ENCODE assay signal across 27 cellular contexts in the genomic region with DNA sequence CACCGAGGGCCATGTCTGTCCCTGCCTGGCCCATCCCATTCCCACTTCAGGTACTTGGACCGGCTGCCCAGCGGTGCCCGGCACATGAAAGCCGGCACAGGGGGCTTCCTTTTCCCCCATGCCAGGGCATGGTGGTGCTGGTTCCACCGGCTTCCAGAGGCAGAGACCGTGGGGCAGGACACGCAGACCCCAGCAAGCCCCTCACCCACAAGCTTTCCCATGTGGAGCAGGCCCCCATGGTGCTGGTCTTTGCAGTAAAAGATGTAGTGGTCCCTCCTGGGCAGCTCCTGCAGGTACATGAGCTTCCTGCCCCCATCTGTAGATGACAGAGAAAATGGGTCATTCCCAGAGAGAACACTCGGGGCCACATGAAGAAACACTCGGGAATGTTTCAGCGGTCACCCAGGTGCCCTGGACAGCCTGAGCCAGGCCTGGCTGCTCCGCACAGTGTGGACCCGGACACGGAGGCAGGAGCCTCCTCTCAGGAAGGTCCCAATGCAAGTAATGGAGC. TPM values are rescaled to one million over a fixed set of nuclear protein-coding genes. Genes with fewer than 3 reads are reported as not detected.
A peak's percentile ranks its signal among the peaks of the same experiment; 100 is the strongest.
DNase-seq lines count a peak whose midpoint lies in the region; ATAC-seq, FAIRE-seq and TF ChIP-seq lines count a peak whose summit lies in the region.
"Had no signal": no experiment of that assay in that cellular context is flagged by ENCODE, and none has a peak within 500 bp of the region (broad histone marks: within the 10 kb centered on the region; RNA-seq: fewer than 3 reads in every experiment).

No MANE protein-coding gene starts in this region.

- no peak for TF ChIP-seq CTCF in HepG2 (CRISPR knock-in tag; IDR thresholded peaks at IDR 0.05)
- TF ChIP-seq CTCF in right lobe of liver (IDR thresholded peaks at IDR 0.05): no peak
- no peak for TF ChIP-seq CTCF in testis (IDR thresholded peaks at IDR 0.05)
- no peak for TF ChIP-seq CTCF in breast epithelium (IDR thresholded peaks at IDR 0.05)
- TF ChIP-seq CTCF in ovary (IDR thresholded peaks at IDR 0.05): no peak

- no TSS peak for BruUV-seq in HepG2 (replicated peaks; lab: Mats Ljungman, UMichigan)

- H3K27me3 ChIP-seq in HepG2 (ENCODE audit: control insufficient read depth in 1 of 2, insufficient read depth in 2 of 2, low read length in 2 of 2) (peaks cover 4 to 41% of the 10 kb centered on the region in 2 experiments; a peak in 3 of 5 replicates), right lobe of liver (no peaks in the 10 kb centered on the region), testis (no peaks in the 10 kb centered on the region), breast epithelium (no peaks in the 10 kb centered on the region), ovary (no peaks in the 10 kb centered on the region)
- H3K27me3 ChIP-seq: BLaER1 treated with 17β-estradiol and CSF1 and Interleukin-3, amounts not matched to agents 10 nM and 100 nM; MG63 had no signal

- H4K20me1 ChIP-seq in HepG2 (ENCODE audit: insufficient read depth, low read length): no peaks in the 10 kb centered on the region
- H4K20me1 ChIP-seq: BLaER1 treated with 17β-estradiol and CSF1 and Interleukin-3, amounts not matched to agents 10 nM and 100 nM had no signal

- H3K4me3 ChIP-seq in HepG2 (replicated peaks in 1 of 3; ENCODE audit: insufficient read depth in 1 of 3, low read depth in 2 of 3, low read length in 3 of 3) (no peak overlapping the region), right lobe of liver (no peak overlapping the region), testis (no peak overlapping the region), breast epithelium (no peak overlapping the region), ovary (no peak overlapping the region)
- H3K4me3 ChIP-seq: BLaER1 treated with 17β-estradiol and CSF1 and Interleukin-3, amounts not matched to agents 10 nM and 100 nM; GM23248; HAP-1; MG63 had no signal

- no peak for FAIRE-seq in HepG2 (lab: Jason Lieb, UNC)
- FAIRE-seq: A204.1, D721Med, GM18507 had no signal

- H3K79me2 ChIP-seq in HepG2 (ENCODE audit: insufficient read depth, low read length): no peaks in the 10 kb centered on the region

- H3K9me3 ChIP-seq in HepG2 (ENCODE audit: low read length) (no peaks in the 10 kb centered on the region), right lobe of liver (no peaks in the 10 kb centered on the region), testis (no peaks in the 10 kb centered on the region), breast epithelium (no peaks in the 10 kb centered on the region), ovary (no peaks in the 10 kb centered on the region)
- H3K9me3 ChIP-seq: HAP-1 had no signal

- POLR2A ChIA-PET in HepG2 (lab: Yijun Ruan, JAX): no interaction called here

- TF ChIP-seq POLR2A in HepG2 (IDR thresholded peaks at IDR 0.05; ENCODE audit: insufficient read depth in 1 of 2, low read depth in 2 of 2, low read length in 2 of 2) (no peak), right lobe of liver (IDR thresholded peaks at IDR 0.05) (no peak), testis (IDR thresholded peaks at IDR 0.05) (no peak), breast epithelium (IDR thresholded peaks at IDR 0.05) (no peak), ovary (IDR thresholded peaks at IDR 0.05) (no peak)

- 38% methylated on average over 8 of the region's 14 CpGs for WGBS in HepG2 (ENCODE audit: low lambda C conversion rate)
- WGBS in right lobe of liver (ENCODE audit: insufficient coverage, low coverage, low lambda C conversion rate, missing lambda C conversion rate): no CpG with 5 or more reads among the region's 14 CpGs
- 87 to 95% methylated on average over 5 to 14 of the region's 14 CpGs for WGBS in testis, 2 donors
- WGBS in ovary, 3 donors: 84 to 91% (median 90%) methylated on average over 14 of the region's 14 CpGs

- H3K4me1 ChIP-seq in HepG2 (ENCODE audit: insufficient read depth, low read length) (no peaks in the 10 kb centered on the region; the same call in 1 of the 2 replicates), right lobe of liver (no peaks in the 10 kb centered on the region), testis (no peaks in the 10 kb centered on the region), breast epithelium (no peaks in the 10 kb centered on the region), ovary (ENCODE audit: insufficient read depth) (no peaks in the 10 kb centered on the region)
- H3K4me1 ChIP-seq: BLaER1 treated with 17β-estradiol and CSF1 and Interleukin-3, amounts not matched to agents 10 nM and 100 nM; HAP-1 had no signal

- H2AFZ ChIP-seq in HepG2 (ENCODE audit: low read length): no peak overlapping the region
- H2AFZ ChIP-seq: GM23248 had no signal

- H3K9ac ChIP-seq in HepG2 (ENCODE audit: insufficient read depth, low read depth, low read length): no peak overlapping the region
- H3K9ac ChIP-seq: BLaER1 treated with 17β-estradiol and CSF1 and Interleukin-3, amounts not matched to agents 10 nM and 100 nM; GM23248 had no signal

- in situ Hi-C loops in HepG2 (cut with HindIII; ENCODE audit: extremely low pct_ligation_motif_present, low pct_unique_long_range_greater_than_20kb): no loop called here

- ATAC-seq in HepG2 (0 out of 3 replicates have a peak, but pooled peaks have one; percentile 11), right lobe of liver (no peak)

- no peak for TF ChIP-seq RAD21 in HepG2 (CRISPR knock-in tag; IDR thresholded peaks at IDR 0.05)

- TF ChIP-seq EP300 in HepG2 (IDR thresholded peaks at IDR 0.05; ENCODE audit: low read depth in 2 of 2, low read length in 2 of 2) (no peak), HepG2 (CRISPR knock-in tag; IDR thresholded peaks at IDR 0.05; ENCODE audit: borderline replicate concordance) (no peak), ovary (IDR thresholded peaks at IDR 0.05) (no peak)

- no peak overlapping the region for H3K4me2 ChIP-seq in HepG2 (ENCODE audit: low read depth, low read length)
- H3K4me2 ChIP-seq: BLaER1 treated with 17β-estradiol and CSF1 and Interleukin-3, amounts not matched to agents 10 nM and 100 nM had no signal

- no peak overlapping the region for H3K27ac ChIP-seq in HepG2 (ENCODE audit: extremely low read length, insufficient read depth, low read length)
- no peak overlapping the region for H3K27ac ChIP-seq in right lobe of liver
- H3K27ac ChIP-seq in testis: no peak overlapping the region
- no peak overlapping the region for H3K27ac ChIP-seq in breast epithelium
- no peak overlapping the region for H3K27ac ChIP-seq in ovary
- H3K27ac ChIP-seq: BLaER1 treated with 17β-estradiol and CSF1 and Interleukin-3, amounts not matched to agents 10 nM and 100 nM; GM23248 had no signal

- DNase-seq in HepG2 (ENCODE audit: low spot score) (no peak), right lobe of liver (no peak), mesenteric fat pad (ENCODE audit: low spot score) (peak; percentile 68), testis (peak; percentile 6), breast epithelium (ENCODE audit: low spot score in 2 of 2) (no peak), mucosa of gallbladder (ENCODE audit: low spot score) (no peak), ovary (no peak)
- DNase-seq: AML-193; CD4-positive, alpha-beta T cell; GM23248; HFFc6; IMR-90; KG1; MG63; NCI-H2029 treated with DMSO at 0.1 percent for 48 hours; NCI-H226; NCI-H510A; NCI-H69; RPMI8226; SHP77 had no signal

- H3K36me3 ChIP-seq in HepG2 (replicated peaks in 1 of 2; ENCODE audit: control insufficient read depth in 1 of 2, insufficient read depth in 2 of 2, low read length in 2 of 2) (no peaks in the 10 kb centered on the region), right lobe of liver (no peaks in the 10 kb centered on the region), testis (ENCODE audit: low read depth, missing control alignments) (no peaks in the 10 kb centered on the region), breast epithelium (no peaks in the 10 kb centered on the region), ovary (no peaks in the 10 kb centered on the region)
- H3K36me3 ChIP-seq: BLaER1 treated with 17β-estradiol and CSF1 and Interleukin-3, amounts not matched to agents 10 nM and 100 nM; HAP-1; MG63 had no signal

- intact Hi-C loops in HepG2 (cut with micrococcal nuclease; ENCODE audit: unreplicated experiment) (no loop called here), right lobe of liver (cut with DNase I) (no loop called here), testis (cut with DNase I; ENCODE audit: low total_unique reads) (no loop called here), breast epithelium (cut with DNase I; ENCODE audit: low total_unique reads) (loop anchor here (5.0 kb wide), 1 partner anchor 880 kb away; no protein-coding TSS in a partner anchor), ovary (cut with DNase I) (no loop called here)

- CTCF ChIA-PET in HepG2 (lab: Yijun Ruan, JAX; ENCODE audit: low intra/inter-chr PET ratio, low total read pairs): no interaction called here

RNA-seq across cellular contexts. Expression of a gene that starts 2.0 kb away (rescaled TPM):
- total RNA-seq in HepG2 (2016; rRNA removed; fragmentation: Illumina TruSeq; extraction: Trizol) (not detected in 2 replicates), right lobe of liver (not detected), mesenteric fat pad (not detected), testis (10 to 100 TPM; 34.0 to 53.0 TPM), breast epithelium (under 1 TPM in 2 of 3 donors, not detected in 1; 0.88 to 0.98 TPM), mucosa of gallbladder (not detected), ovary (1 to 10 TPM in 2 of 7 donors, under 1 TPM in 2, not detected in 3; 0.33 to 5.3 (median 2.7) TPM)
- total RNA-seq in HepG2 (2016; cell fraction: cytosol; rRNA removed; fragmentation: Illumina TruSeq; extraction: Trizol; ENCODE audit: low read depth): not detected in 2 replicates
- total RNA-seq in HepG2 (2016; cell fraction: insoluble cytoplasmic fraction; rRNA removed; fragmentation: Illumina TruSeq; extraction: Trizol): not detected in 2 replicates
- not detected in 2 replicates for total RNA-seq in HepG2 (2016; cell fraction: membrane; rRNA removed; fragmentation: Illumina TruSeq; extraction: Trizol)
- total RNA-seq in HepG2 (2016; cell fraction: nucleus; rRNA removed; fragmentation: Illumina TruSeq; extraction: Trizol): not detected in 2 replicates
- polyA plus RNA-seq in HepG2 (2011; rRNA removed) (not detected in 2 replicates), testis (ENCODE audit: insufficient read depth, low read depth, low replicate concordance) (35.1 TPM), ovary (not detected)
- not detected in 2 replicates for polyA plus RNA-seq in HepG2 (2011; cell fraction: cytosol; rRNA removed)
- polyA plus RNA-seq in HepG2 (2011; cell fraction: nucleus; rRNA removed): not detected in 2 replicates
- not detected in 2 replicates for polyA plus RNA-seq in HepG2 (2012)
- not detected in 2 replicates for polyA plus RNA-seq in HepG2 (2016; cell fraction: cytosol; fragmentation: Illumina TruSeq; extraction: Trizol; ENCODE audit: low read depth)
- polyA plus RNA-seq in HepG2 (2016; cell fraction: insoluble cytoplasmic fraction; fragmentation: Illumina TruSeq; extraction: Trizol; ENCODE audit: low read depth): not detected in 2 replicates
- not detected in 2 replicates for polyA plus RNA-seq in HepG2 (2016; cell fraction: membrane; fragmentation: Illumina TruSeq; extraction: Trizol; ENCODE audit: low read depth)
- not detected in 2 replicates for polyA plus RNA-seq in HepG2 (2016; cell fraction: nucleus; fragmentation: Illumina TruSeq; extraction: Trizol; ENCODE audit: insufficient read depth, low read depth)
- not detected in 2 replicates for polyA minus RNA-seq in HepG2 (2011; rRNA and poly(A)+ RNA removed; ENCODE audit: low replicate concordance)
- not detected in 2 replicates for polyA minus RNA-seq in HepG2 (2011; cell fraction: cytosol; rRNA and poly(A)+ RNA removed)
- not detected in 2 replicates for polyA minus RNA-seq in HepG2 (2011; cell fraction: nucleus; rRNA and poly(A)+ RNA removed)
- total RNA-seq: CD4-positive, alpha-beta T cell; GM23248; HFFc6; IMR-90; SK-MEL-5 had no signal
- polyA plus RNA-seq: AG04450, GM23248, IMR-90 had no signal

RNA-seq across cellular contexts. Expression of a gene that starts 43.4 kb away (rescaled TPM):
- total RNA-seq in HepG2 (2016; rRNA removed; fragmentation: Illumina TruSeq; extraction: Trizol): not detected in 2 replicates
- total RNA-seq in HepG2 (2016; cell fraction: cytosol; rRNA removed; fragmentation: Illumina TruSeq; extraction: Trizol; ENCODE audit: low read depth): 0.10 TPM in 1 of 2 replicates, not detected in the other
- not detected in 2 replicates for total RNA-seq in HepG2 (2016; cell fraction: insoluble cytoplasmic fraction; rRNA removed; fragmentation: Illumina TruSeq; extraction: Trizol)
- not detected in 2 replicates for total RNA-seq in HepG2 (2016; cell fraction: membrane; rRNA removed; fragmentation: Illumina TruSeq; extraction: Trizol)
- total RNA-seq in HepG2 (2016; cell fraction: nucleus; rRNA removed; fragmentation: Illumina TruSeq; extraction: Trizol): not detected in 2 replicates
- not detected in 2 replicates for polyA plus RNA-seq in HepG2 (2011; rRNA removed)
- polyA plus RNA-seq in HepG2 (2011; cell fraction: cytosol; rRNA removed): not detected in 2 replicates
- not detected in 2 replicates for polyA plus RNA-seq in HepG2 (2011; cell fraction: nucleus; rRNA removed)
- polyA plus RNA-seq in HepG2 (2012): not detected in 2 replicates
- not detected in 2 replicates for polyA plus RNA-seq in HepG2 (2016; cell fraction: cytosol; fragmentation: Illumina TruSeq; extraction: Trizol; ENCODE audit: low read depth)
- polyA plus RNA-seq in HepG2 (2016; cell fraction: insoluble cytoplasmic fraction; fragmentation: Illumina TruSeq; extraction: Trizol; ENCODE audit: low read depth): not detected in 2 replicates
- polyA plus RNA-seq in HepG2 (2016; cell fraction: membrane; fragmentation: Illumina TruSeq; extraction: Trizol; ENCODE audit: low read depth): not detected in 2 replicates
- not detected in 2 replicates for polyA plus RNA-seq in HepG2 (2016; cell fraction: nucleus; fragmentation: Illumina TruSeq; extraction: Trizol; ENCODE audit: insufficient read depth, low read depth)
- not detected in 2 replicates for polyA minus RNA-seq in HepG2 (2011; rRNA and poly(A)+ RNA removed; ENCODE audit: low replicate concordance)
- polyA minus RNA-seq in HepG2 (2011; cell fraction: cytosol; rRNA and poly(A)+ RNA removed): not detected in 2 replicates
- polyA minus RNA-seq in HepG2 (2011; cell fraction: nucleus; rRNA and poly(A)+ RNA removed): not detected in 2 replicates
- 1 to 10 TPM in 5 of 6 experiments, under 1 TPM in 1; 0.68 to 3.7 (median 1.9) TPM for total RNA-seq in right lobe of liver
- 25.1 TPM for total RNA-seq in mesenteric fat pad
- total RNA-seq in testis: 10 to 100 TPM in 1 of 2 donors, 1 to 10 TPM in 1; 5.6 to 11.2 TPM
- polyA plus RNA-seq in testis (ENCODE audit: insufficient read depth, low read depth, low replicate concordance): 4.0 TPM
- 10 to 100 TPM; 14.8 to 21.3 (median 15.0) TPM for total RNA-seq in breast epithelium
- total RNA-seq in mucosa of gallbladder: 26.5 TPM
- total RNA-seq in ovary: 10 to 100 TPM; 11.0 to 43.3 (median 25.9) TPM
- 10 to 100 TPM in 1 of 2 donors, 1 to 10 TPM in 1; 3.9 to 12.9 TPM for polyA plus RNA-seq in ovary
- total RNA-seq: SK-MEL-5 had no signal

Comparison
In these comparisons a context has a peak if more than half of its experiments do, and no peak if none do; other contexts are left out.
1. DNase-seq: peak in mesenteric fat pad (single experiment) and testis (single experiment); none in HepG2 (single experiment), right lobe of liver (0 of 3), breast epithelium (0 of 2), mucosa of gallbladder (single experiment) and ovary (0 of 5).
2. RNA of a gene that starts 2.0 kb away (total RNA-seq): 34.0 to 53.0 TPM in testis; 0.88 to 0.98 TPM in breast epithelium, 0.33 to 5.3 TPM in ovary, not detected in mucosa of gallbladder (single experiment), not detected in HepG2, not detected in right lobe of liver and not detected in mesenteric fat pad (single experiment); every median in the first group is over 4 times any median in the second.